10 cellular contexts compared by ENCODE assay signal in genomic region chr6:161233986-161234620, GRCh38. TPM values are rescaled to one million over a fixed set of nuclear protein-coding genes. Genes with fewer than 3 reads are reported as not detected.
A peak's percentile ranks its signal among the peaks of the same experiment; 100 is the strongest.
DNase-seq lines count a peak whose midpoint lies in the region; ATAC-seq and TF ChIP-seq lines count a peak whose summit lies in the region.
"Had no signal": no experiment of that assay in that cellular context is flagged by ENCODE, and none has a peak within 500 bp of the region (broad histone marks: within the 10 kb centered on the region; RNA-seq: fewer than 3 reads in every experiment).

No MANE protein-coding gene starts in this region.

- H3K18ac ChIP-seq in mesendoderm (ENCODE audit: low read length), result no peak overlapping the region

- no CpG with 5 or more reads among the region's 9 CpGs for WGBS in mesendoderm (ENCODE audit: extremely low coverage, insufficient coverage, low lambda C conversion rate)
- 80 to 88% methylated on average over 9 of the region's 9 CpGs for WGBS in aorta, 2 donors
- WGBS in esophagus muscularis mucosa, result 52% methylated on average over 9 of the region's 9 CpGs

- intact Hi-C loops in Right ventricle myocardium inferior (cut with DNase I) (no loop called here), cardiac septum (cut with DNase I) (no loop called here), aorta (cut with DNase I) (no loop called here), esophagus muscularis mucosa (cut with DNase I) (no loop called here)

- H3K27me3 ChIP-seq in mesendoderm (ENCODE audit: insufficient read depth, low read length, poor library complexity), result no peaks in the 10 kb centered on the region
- H3K27me3 ChIP-seq in aorta (ENCODE audit: control insufficient read depth in 1 of 2, insufficient read depth in 2 of 2, low read length in 1 of 2), result no peaks in the 10 kb centered on the region
- H3K27me3 ChIP-seq in esophagus muscularis mucosa, result no peaks in the 10 kb centered on the region

- H3K23ac ChIP-seq in mesendoderm (ENCODE audit: low read length), result no peak overlapping the region

- H3K4me1 ChIP-seq in mesendoderm (ENCODE audit: control insufficient read depth, low read depth, low read length), result peaks cover 6% of the 10 kb centered on the region
- no peaks in the 10 kb centered on the region for H3K4me1 ChIP-seq in aorta (ENCODE audit: control insufficient read depth in 1 of 2, insufficient read depth in 2 of 2, low read length in 2 of 2)
- peaks cover 4 to 51% (median 42%) of the 10 kb centered on the region in 4 donors for H3K4me1 ChIP-seq in esophagus muscularis mucosa

- no peak overlapping the region for H4K8ac ChIP-seq in mesendoderm (ENCODE audit: low read depth, low read length)

- no peaks in the 10 kb centered on the region for H3K9me3 ChIP-seq in aorta (ENCODE audit: control insufficient read depth, low read length)
- H3K9me3 ChIP-seq in esophagus muscularis mucosa, result no peaks in the 10 kb centered on the region

- DNase-seq in Right ventricle myocardium inferior (ENCODE audit: missing footprints) (no peak), cardiac septum (ENCODE audit: low spot score) (no peak), dermis blood vessel endothelial cell (peak; percentile 84), mesendoderm (peak; percentile 85), aorta (peak; percentile 83 to 84), SIG-M5 treated with dmso at 0.1 percent for 504 hours (lab: John Stamatoyannopoulos, UW; ENCODE audit: unreplicated experiment) (no peak), esophagus muscularis mucosa (ENCODE audit: extremely low spot score) (no peak)
- DNase-seq: AML-193; effector CD8-positive, alpha-beta T cell had no signal

- H3K27ac ChIP-seq in mesendoderm (ENCODE audit: low read depth, low read length) (no peak overlapping the region), aorta (ENCODE audit: low read depth in 1 of 2, low read length in 2 of 2) (no peak overlapping the region), esophagus muscularis mucosa (replicated peaks in 1 of 4) (peak overlapping the region in 2 of 4 donors; percentile 40 to 47)

- no peak for TF ChIP-seq EP300 in esophagus muscularis mucosa (IDR thresholded peaks at IDR 0.05)

- ATAC-seq in Right ventricle myocardium inferior (peak; percentile 80), aorta (ENCODE audit: low FRiP score) (peak; percentile 60), HG02610 (IDR thresholded peaks at IDR 0.05; ENCODE audit: unreplicated experiment) (no peak)

- no peak overlapping the region for H2BK120ac ChIP-seq in mesendoderm (ENCODE audit: low read depth, low read length)

- no peak for TF ChIP-seq POLR2A in esophagus muscularis mucosa (IDR thresholded peaks at IDR 0.05; ENCODE audit: low read depth)

- H3K56ac ChIP-seq in mesendoderm (ENCODE audit: low read length), result no peak overlapping the region

- peaks cover 35% of the 10 kb centered on the region for H3K79me1 ChIP-seq in mesendoderm (ENCODE audit: low read length)

- no peak overlapping the region for H3K4me2 ChIP-seq in mesendoderm (ENCODE audit: low read length)

- H3K36me3 ChIP-seq in mesendoderm (ENCODE audit: control insufficient read depth, insufficient read depth, low read length), result no peaks in the 10 kb centered on the region
- no peaks in the 10 kb centered on the region for H3K36me3 ChIP-seq in aorta (ENCODE audit: control insufficient read depth in 1 of 2, insufficient read depth in 2 of 2, low read length in 1 of 2)
- H3K36me3 ChIP-seq in esophagus muscularis mucosa, result no peaks in the 10 kb centered on the region

- TF ChIP-seq CTCF in esophagus muscularis mucosa (IDR thresholded peaks at IDR 0.05), result no peak

- H3K9ac ChIP-seq in mesendoderm (ENCODE audit: low read length), result no peak overlapping the region

- no peak overlapping the region for H2AK5ac ChIP-seq in mesendoderm (ENCODE audit: low read length)

- H3K4me3 ChIP-seq in mesendoderm (ENCODE audit: low read length) (no peak overlapping the region), aorta (ENCODE audit: low read length in 2 of 2) (no peak overlapping the region), esophagus muscularis mucosa (no peak overlapping the region)

- no peak overlapping the region for H3K4ac ChIP-seq in mesendoderm (ENCODE audit: low read depth, low read length)

- no peak overlapping the region for H2BK5ac ChIP-seq in mesendoderm (ENCODE audit: low read length)

- H2BK15ac ChIP-seq in mesendoderm (replicated peaks; ENCODE audit: low read depth), result no peak overlapping the region

- peaks cover 25% of the 10 kb centered on the region for H3K79me2 ChIP-seq in mesendoderm (ENCODE audit: control insufficient read depth, insufficient read depth, low read length)

- no peak overlapping the region for H4K5ac ChIP-seq in mesendoderm (ENCODE audit: low read length)

RNA-seq across cellular contexts. Expression of gene AGPAT4, which starts 39.8 kb away (rescaled TPM):
- 2.4 TPM for total RNA-seq in Right ventricle myocardium inferior
- 1.6 TPM for total RNA-seq in cardiac septum
- total RNA-seq in dermis blood vessel endothelial cell, result 11.3 and 15.3 TPM in 2 replicates
- 12.2 TPM for polyA plus RNA-seq in mesendoderm (2013, experiment 1 of 2)
- polyA plus RNA-seq in mesendoderm (2013, experiment 2 of 2), result 10.8 TPM
- 10 to 100 TPM; 17.7 to 17.9 TPM for total RNA-seq in aorta
- 1 to 10 TPM; 1.0 to 4.2 TPM for polyA plus RNA-seq in aorta
- 10 to 100 TPM in 2 of 4 donors, 1 to 10 TPM in 2; 7.9 to 12.6 (median 10.0) TPM for total RNA-seq in esophagus muscularis mucosa

Comparison
In these comparisons a context has a peak if more than half of its experiments do, and no peak if none do; other contexts are left out.
1. DNase-seq: peak in dermis blood vessel endothelial cell (single experiment), mesendoderm (single experiment) and aorta (2 of 2); none in Right ventricle myocardium inferior (single experiment), cardiac septum (single experiment), SIG-M5 treated with dmso at 0.1 percent for 504 hours (single experiment) and esophagus muscularis mucosa (single experiment).